Comparison of ENCODE assay signal across 15 cellular contexts in genomic region chr6:105759015-105759414, GRCh38.
DNase-seq lines count a peak whose midpoint lies in the region; ATAC-seq, FAIRE-seq and TF ChIP-seq lines count a peak whose summit lies in the region.
"Had no signal": no experiment of that assay in that cellular context is flagged by ENCODE, and none has a peak within 500 bp of the region (broad histone marks: within the 10 kb centered on the region; RNA-seq: fewer than 3 reads in every experiment).

No MANE protein-coding gene starts in this region.

- H3K56ac ChIP-seq in IMR-90 (ENCODE audit: extremely low read depth, insufficient read depth, low read length): peak overlapping the region; percentile 10; the same call in 1 of the 2 replicates

- TF ChIP-seq POLR2A in IMR-90 (IDR thresholded peaks at IDR 0.05; ENCODE audit: low read depth, low read length) (no peak), H54 (IDR thresholded peaks at IDR 0.05; ENCODE audit: low read depth, low read length) (no peak)

- no peak overlapping the region for H3K27ac ChIP-seq in IMR-90 (ENCODE audit: insufficient read depth, low read length)
- H3K27ac ChIP-seq in epithelial cell of prostate: peak overlapping the region; percentile 63
- H3K27ac ChIP-seq in trophoblast cell (ENCODE audit: low read depth, low read length): no peak overlapping the region

- FAIRE-seq in H54 (lab: Jason Lieb, UNC): no peak

- H3K9ac ChIP-seq in IMR-90 (ENCODE audit: low read depth, low read length): no peak overlapping the region
- H3K9ac ChIP-seq in trophoblast cell (ENCODE audit: low read length): no peak overlapping the region

- no peak overlapping the region for H3K4me3 ChIP-seq in IMR-90 (ENCODE audit: insufficient read depth, low read depth, low read length)
- H3K4me3 ChIP-seq in trophoblast cell (ENCODE audit: low read depth, low read length): no peak overlapping the region
- H3K4me3 ChIP-seq: HAP-1 had no signal

- BruUV-seq in IMR-90 (replicated peaks; lab: Mats Ljungman, UMichigan): no TSS peak

- no peak overlapping the region for H2AFZ ChIP-seq in IMR-90 (replicated peaks; ENCODE audit: low read length, poor library complexity)
- H2AFZ ChIP-seq in trophoblast cell (ENCODE audit: insufficient read depth, low read length, poor library complexity): no peak overlapping the region

- in situ Hi-C loops in IMR-90 (cut with MboI; ENCODE audit: low sequenced_read_pairs): no loop called here

- H4K91ac ChIP-seq in IMR-90 (ENCODE audit: insufficient read depth, low read depth, low read length) (peak overlapping the region; percentile 68), trophoblast cell (ENCODE audit: low read depth, low read length) (no peak overlapping the region)

- H3K4me2 ChIP-seq in IMR-90 (ENCODE audit: low read depth, low read length) (no peak overlapping the region; the same call in 1 of the 2 replicates), trophoblast cell (ENCODE audit: low read length) (no peak overlapping the region)

- H3K9me1 ChIP-seq in IMR-90 (ENCODE audit: insufficient read depth, low read length): peaks cover 3% of the 10 kb centered on the region; the same call in 1 of the 2 replicates

- H3K18ac ChIP-seq in IMR-90 (ENCODE audit: low read depth, low read length) (peak overlapping the region; percentile 11; the same call in 1 of the 2 replicates), trophoblast cell (ENCODE audit: low read length) (no peak overlapping the region)

- H3K27me3 ChIP-seq in IMR-90 (ENCODE audit: control insufficient read depth, insufficient read depth, low read length) (no peaks in the 10 kb centered on the region), trophoblast cell (ENCODE audit: insufficient read depth, low read length) (no peaks in the 10 kb centered on the region)

- WGBS in IMR-90 (ENCODE audit: extremely low coverage in 2 of 2, insufficient read length in 1 of 2), 2 experiments: no CpG with 5 or more reads among the region's 2 CpGs
- no CpG with 5 or more reads among the region's 2 CpGs for WGBS in trophoblast cell (ENCODE audit: extremely low coverage, insufficient coverage, insufficient read length)

- no peak overlapping the region for H2AK9ac ChIP-seq in IMR-90 (replicated peaks; ENCODE audit: low read depth, low read length, poor library complexity)

- H3K23ac ChIP-seq in IMR-90 (ENCODE audit: low read depth, low read length) (peak overlapping the region; percentile 65; the same call in 1 of the 2 replicates), trophoblast cell (ENCODE audit: low read length) (no peak overlapping the region)

- intact Hi-C loops in IMR-90 (cut with micrococcal nuclease): no loop called here
- intact Hi-C loops in posterior cingulate gyrus (cut with DNase I): no loop called here

- H4K8ac ChIP-seq in IMR-90 (ENCODE audit: low read depth in 2 of 2, low read length in 2 of 2): peak overlapping the region; percentile 14 to 62; a peak in 3 of 4 replicates
- H4K8ac ChIP-seq in trophoblast cell (ENCODE audit: low read depth, low read length): no peak overlapping the region

- TF ChIP-seq CTCF in IMR-90 (conservative IDR thresholded peaks at IDR 0.05; ENCODE audit: low read depth, low read length): no peak

- peak overlapping the region; percentile 60; the same call in 2 of the 3 replicates for H2BK15ac ChIP-seq in IMR-90 (ENCODE audit: low read depth, low read length)

- no peaks in the 10 kb centered on the region for H3K79me2 ChIP-seq in trophoblast cell (ENCODE audit: control insufficient read depth, insufficient read depth, low read length, poor library complexity)

- DNase-seq in IMR-90 (no peak), NCI-H69 (lab: John Stamatoyannopoulos, UW) (peak; percentile 12), epithelial cell of prostate (ENCODE audit: low read depth, low spot score) (peak; percentile 68), trophoblast cell (peak; percentile 31 to 61), H54 (ENCODE audit: insufficient read length, low spot score) (no peak), OCI-M1 (lab: John Stamatoyannopoulos, UW) (no peak), posterior cingulate gyrus (no peak)
- DNase-seq: COR-L47; NCI-H1436; NCI-H2081 treated with DMSO at 0.1 percent for 48 hours; NCI-H524 treated with DMSO at 0.1 percent for 48 hours; NK-92 treated with Interleukin-12 subunit alpha and Interleukin-12 subunit beta, amount 100 ng/mL, for 24 hours; T-cell had no signal

- ATAC-seq in IMR-90 (ENCODE audit: low read depth): no peak
- no peak for ATAC-seq in HG02981 (IDR thresholded peaks at IDR 0.05; ENCODE audit: unreplicated experiment)
- ATAC-seq: T-cell had no signal

- H4K12ac ChIP-seq in trophoblast cell (ENCODE audit: low read depth, low read length): no peak overlapping the region

- POLR2A ChIA-PET in IMR-90 (lab: Charles Lee; ENCODE audit: unreplicated experiment): no interaction called here

- H3K4ac ChIP-seq in IMR-90 (ENCODE audit: low read depth, low read length): peak overlapping the region; percentile 70
- no peak overlapping the region for H3K4ac ChIP-seq in trophoblast cell (ENCODE audit: low read depth, low read length)

- H3K79me1 ChIP-seq in IMR-90 (ENCODE audit: low read depth in 1 of 2, low read length in 2 of 2) (no peaks in the 10 kb centered on the region), trophoblast cell (ENCODE audit: low read length) (no peaks in the 10 kb centered on the region)

- dilution Hi-C loops in IMR-90 (cut with HindIII; ENCODE audit: low sequenced_read_pairs, unreplicated experiment): no loop called here

- H2BK120ac ChIP-seq in IMR-90 (ENCODE audit: low read depth, low read length): peak overlapping the region; percentile 79
- no peak overlapping the region for H2BK120ac ChIP-seq in trophoblast cell (ENCODE audit: insufficient read depth, low read length, poor library complexity)

- no peak overlapping the region for H2BK12ac ChIP-seq in trophoblast cell (ENCODE audit: low read length)

- H4K20me1 ChIP-seq in IMR-90 (ENCODE audit: insufficient read depth, low read length): no peaks in the 10 kb centered on the region

- H3K36me3 ChIP-seq in IMR-90 (ENCODE audit: control insufficient read depth, insufficient read depth, low read length): no peaks in the 10 kb centered on the region
- H3K36me3 ChIP-seq in trophoblast cell (ENCODE audit: control insufficient read depth in 1 of 2, insufficient read depth in 2 of 2, low read length in 2 of 2): no peaks in the 10 kb centered on the region
- H3K36me3 ChIP-seq: HAP-1 had no signal

- peak overlapping the region; percentile 63 for H2BK5ac ChIP-seq in IMR-90 (ENCODE audit: low read depth, low read length, poor library complexity, severe bottlenecking)
- H2BK5ac ChIP-seq in trophoblast cell (ENCODE audit: low read depth, low read length, poor library complexity): no peak overlapping the region

- CTCF ChIA-PET in IMR-90 (lab: Yijun Ruan, JAX): no interaction called here

- no peak for TF ChIP-seq RAD21 in IMR-90 (IDR thresholded peaks at IDR 0.05; ENCODE audit: low read length)

- peak overlapping the region; percentile 26; the same call in 1 of the 2 replicates for H4K5ac ChIP-seq in IMR-90 (ENCODE audit: low read depth, low read length)

- H3K14ac ChIP-seq in IMR-90 (replicated peaks; ENCODE audit: low read depth, low read length) (peak overlapping the region; percentile 31), trophoblast cell (ENCODE audit: low read length) (no peak overlapping the region)

- H2AK5ac ChIP-seq in IMR-90 (ENCODE audit: low read depth, low read length) (peak overlapping the region; percentile 93), trophoblast cell (ENCODE audit: low read length) (no peak overlapping the region)

- H2BK20ac ChIP-seq in IMR-90 (ENCODE audit: low read depth, low read length): peak overlapping the region; percentile 68; the same call in 1 of the 2 replicates

- H3K4me1 ChIP-seq in IMR-90 (ENCODE audit: control insufficient read depth, insufficient read depth, low read length) (peaks cover 7% of the 10 kb centered on the region; the same call in 1 of the 2 replicates), trophoblast cell (ENCODE audit: control insufficient read depth in 1 of 2, insufficient read depth in 2 of 2, low read length in 2 of 2) (peaks cover 0 to 3% of the 10 kb centered on the region in 2 experiments)
- H3K4me1 ChIP-seq: HAP-1 had no signal

- H3K9me3 ChIP-seq in IMR-90 (ENCODE audit: control insufficient read depth, insufficient read depth, low read length) (no peaks in the 10 kb centered on the region), trophoblast cell (ENCODE audit: insufficient read depth, low read depth, low read length) (no peaks in the 10 kb centered on the region)
- H3K9me3 ChIP-seq: HAP-1 had no signal

TF ChIP-seq in IMR-90, 13 proteins besides CTCF, POLR2A, EP300 and RAD21 (continues in another document):
- TF ChIP-seq SMC3 (IDR thresholded peaks at IDR 0.05; ENCODE audit: low read depth, low read length) (no peak), FOS (IDR thresholded peaks at IDR 0.05; ENCODE audit: low read depth, low read length) (no peak), BHLHE40 (IDR thresholded peaks at IDR 0.05; ENCODE audit: low read depth, low read length) (no peak), RCOR1 (IDR thresholded peaks at IDR 0.05; ENCODE audit: insufficient replicate concordance, low read length) (no peak), ELK1 (IDR thresholded peaks at IDR 0.05; ENCODE audit: borderline replicate concordance, low read depth, low read length) (no peak), MAZ (IDR thresholded peaks at IDR 0.05; ENCODE audit: borderline replicate concordance, low read depth, low read length) (no peak), RFX5 (IDR thresholded peaks at IDR 0.05; ENCODE audit: low read depth, low read length) (no peak), MXI1 (IDR thresholded peaks at IDR 0.05; ENCODE audit: borderline replicate concordance, low read depth, low read length) (no peak), CEBPB (IDR thresholded peaks at IDR 0.05; ENCODE audit: low read depth, low read length) (no peak), MAFK (IDR thresholded peaks at IDR 0.05; ENCODE audit: low read depth, low read length) (no peak), CHD1 (IDR thresholded peaks at IDR 0.05; ENCODE audit: low read depth, low read length) (no peak), NFE2L2 (IDR thresholded peaks at IDR 0.05; ENCODE audit: low read depth, low read length) (no peak)

Comparison
In these comparisons a context has a peak if more than half of its experiments do, and no peak if none do; other contexts are left out.
1. DNase-seq: peak in NCI-H69 (single experiment), epithelial cell of prostate (single experiment) and trophoblast cell (2 of 2); none in IMR-90 (single experiment), H54 (single experiment), OCI-M1 (single experiment) and posterior cingulate gyrus (0 of 10).